Comparison of ENCODE assay signal across 22 cellular contexts in the genomic region with DNA sequence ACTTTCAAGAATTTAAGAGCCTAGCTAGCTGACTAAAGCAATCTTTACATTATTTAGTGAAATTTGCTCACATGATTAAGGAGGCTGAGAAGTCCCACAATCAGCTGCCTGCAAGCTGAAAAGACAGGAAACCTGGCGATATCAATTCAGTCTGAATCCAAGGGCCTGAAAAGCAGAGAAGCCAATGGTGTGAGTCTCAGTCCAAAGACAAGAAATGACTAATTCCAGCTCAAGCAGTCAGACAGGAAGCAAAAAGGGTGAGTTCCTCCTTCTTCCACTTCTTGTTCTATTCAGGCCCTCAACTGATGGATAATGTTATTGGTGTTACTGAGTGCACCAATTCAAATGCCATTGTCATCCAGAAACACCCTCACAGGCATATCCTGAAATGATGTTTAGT.
A peak's percentile ranks its signal among the peaks of the same experiment; 100 is the strongest.
DNase-seq lines count a peak whose midpoint lies in the region; FAIRE-seq and TF ChIP-seq lines count a peak whose summit lies in the region.
"Had no signal": no experiment of that assay in that cellular context is flagged by ENCODE, and none has a peak within 500 bp of the region (broad histone marks: within the 10 kb centered on the region; RNA-seq: fewer than 3 reads in every experiment).

No MANE protein-coding gene starts in this region.

- H2AFZ ChIP-seq in endothelial cell of umbilical vein (ENCODE audit: low read depth, low read length) (no peak overlapping the region), mesenchymal stem cell (ENCODE audit: low read depth, low read length) (no peak overlapping the region)

- no peaks in the 10 kb centered on the region for H4K20me1 ChIP-seq in endothelial cell of umbilical vein (replicated peaks; ENCODE audit: control insufficient read depth, extremely low read depth, insufficient read depth, low read length)

- H3K4ac ChIP-seq in mesenchymal stem cell (ENCODE audit: low read depth in 1 of 2, low read length in 2 of 2): no peak overlapping the region

- TF ChIP-seq CTCF in endothelial cell of umbilical vein (IDR thresholded peaks at IDR 0.05; ENCODE audit: extremely low read depth in 1 of 2, insufficient read depth in 1 of 2, low read depth in 1 of 2, low read length in 2 of 2): no peak

- no peak overlapping the region for H2AK5ac ChIP-seq in mesenchymal stem cell (ENCODE audit: low read length, severe bottlenecking)

- H3K18ac ChIP-seq in mesenchymal stem cell (ENCODE audit: low read depth in 1 of 2, low read length in 2 of 2): no peak overlapping the region

- H3K9me3 ChIP-seq in endothelial cell of umbilical vein (replicated peaks; ENCODE audit: control insufficient read depth, insufficient read depth, low read length) (no peaks in the 10 kb centered on the region), mesenchymal stem cell (ENCODE audit: control insufficient read depth, low read length) (no peaks in the 10 kb centered on the region)
- H3K9me3 ChIP-seq: prostate gland had no signal

- POLR2A ChIA-PET in endothelial cell of umbilical vein (lab: Charles Lee): no interaction called here

- H3K4me3 ChIP-seq in endothelial cell of umbilical vein (replicated peaks in 1 of 3; ENCODE audit: insufficient read depth in 1 of 3, low read depth in 1 of 3, low read length in 3 of 3) (no peak overlapping the region), mesenchymal stem cell (ENCODE audit: insufficient read depth in 1 of 2, low read depth in 1 of 2, low read length in 2 of 2) (no peak overlapping the region)
- H3K4me3 ChIP-seq: cardiac muscle cell, prostate gland had no signal

- H2BK15ac ChIP-seq in mesenchymal stem cell (ENCODE audit: low read depth, poor library complexity, severe bottlenecking): no peak overlapping the region

- H3K27ac ChIP-seq in endothelial cell of umbilical vein (ENCODE audit: insufficient read depth, low read depth, low read length): peak overlapping the region; percentile 63
- no peak overlapping the region for H3K27ac ChIP-seq in mesenchymal stem cell (ENCODE audit: low read length, poor library complexity, severe bottlenecking)
- H3K27ac ChIP-seq: cardiac muscle cell, prostate gland had no signal

- H2BK5ac ChIP-seq in mesenchymal stem cell (ENCODE audit: low read depth, low read length, poor library complexity, severe bottlenecking): no peak overlapping the region

- H3K79me1 ChIP-seq in mesenchymal stem cell (replicated peaks; ENCODE audit: low read length, poor library complexity, severe bottlenecking): no peaks in the 10 kb centered on the region

- peak; percentile 13 for DNase-seq in EL
- DNase-seq in LHCN-M2 (ENCODE audit: low read depth): peak; percentile 50
- peak; percentile 86 for DNase-seq in endothelial cell of umbilical vein (ENCODE audit: low read depth, low spot score)
- DNase-seq in mesenchymal stem cell: peak; percentile 10
- DNase-seq in iPS-NIHi7 (ENCODE audit: extremely low spot score): no peak
- no peak for DNase-seq in NCI-H446 (lab: John Stamatoyannopoulos, UW)
- no peak for DNase-seq in 8988T
- no peak for DNase-seq in NCI-H82 (lab: John Stamatoyannopoulos, UW)
- DNase-seq: activated CD4-positive, alpha-beta T cell treated with anti-CD3 and anti-CD28 coated beads, Interleukin-2, amount 10 ng/mL, durations not matched to agents 24 days and 14 days; activated naive CD8-positive, alpha-beta T cell treated with anti-CD3 and anti-CD28 coated beads, Interleukin-2, amount 10 ng/mL, durations not matched to agents 7 days and 5 days; AML-193; CD8-positive, alpha-beta memory T cell; H7; head of caudate nucleus; NCI-H1436 treated with DMSO at 0.1 percent for 48 hours; OCI-M1; SIG-M5; stimulated activated CD4-positive, alpha-beta T cell treated with anti-CD3 and anti-CD28 coated beads, Interleukin-4, amount 100 ng/mL, for 24 hours; stimulated activated naive CD8-positive, alpha-beta T cell treated with anti-CD3 and anti-CD28 coated beads, Interleukin-15, amount 100 ng/mL, for 72 hours; T-cell had no signal

- peak overlapping the region; percentile 40 for H3K4me2 ChIP-seq in endothelial cell of umbilical vein (ENCODE audit: insufficient read depth, low read length)
- H3K4me2 ChIP-seq in mesenchymal stem cell (ENCODE audit: low read length, poor library complexity, severe bottlenecking): no peak overlapping the region

- no peak overlapping the region for H4K8ac ChIP-seq in mesenchymal stem cell (ENCODE audit: low read length)

- H3K36me3 ChIP-seq in endothelial cell of umbilical vein (ENCODE audit: control insufficient read depth in 2 of 2, extremely low read depth in 1 of 2, insufficient read depth in 2 of 2, low read length in 2 of 2) (no peaks in the 10 kb centered on the region), mesenchymal stem cell (ENCODE audit: control insufficient read depth in 1 of 2, insufficient read depth in 2 of 2, low read depth in 1 of 2, low read length in 2 of 2) (no peaks in the 10 kb centered on the region)
- H3K36me3 ChIP-seq: cardiac muscle cell, prostate gland had no signal

- no peak for TF ChIP-seq POLR2A in endothelial cell of umbilical vein (IDR thresholded peaks at IDR 0.05; ENCODE audit: low read depth, low read length)

- H2BK12ac ChIP-seq in mesenchymal stem cell (ENCODE audit: low read length in 2 of 2): no peak overlapping the region

- H3K9me1 ChIP-seq in endothelial cell of umbilical vein (replicated peaks; ENCODE audit: control insufficient read depth, extremely low read depth, insufficient read depth, low read length): no peaks in the 10 kb centered on the region

- peak; percentile 88 for FAIRE-seq in endothelial cell of umbilical vein (lab: Jason Lieb, UNC)

- no peaks in the 10 kb centered on the region for H3K27me3 ChIP-seq in endothelial cell of umbilical vein (ENCODE audit: control insufficient read depth in 2 of 2, insufficient read depth in 2 of 2, low read length in 2 of 2)
- no peaks in the 10 kb centered on the region for H3K27me3 ChIP-seq in mesenchymal stem cell (ENCODE audit: control insufficient read depth in 1 of 2, insufficient read depth in 1 of 2, low read length in 2 of 2)
- H3K27me3 ChIP-seq: cardiac muscle cell had no signal

- dilution Hi-C loops in endothelial cell of umbilical vein (cut with MboI; ENCODE audit: extremely low pct_ligation_motif_present, low sequenced_read_pairs): no loop called here

- no peak overlapping the region for H4K91ac ChIP-seq in mesenchymal stem cell (ENCODE audit: low read length)

- no peak overlapping the region for H2BK120ac ChIP-seq in mesenchymal stem cell (ENCODE audit: low read depth, low read length)

- H3K23ac ChIP-seq in mesenchymal stem cell (ENCODE audit: low read length in 2 of 2): no peak overlapping the region

- 71% methylated on average over 1 of the region's 1 CpG for WGBS in mesenchymal stem cell

- no peak overlapping the region for H3K9ac ChIP-seq in endothelial cell of umbilical vein (replicated peaks; ENCODE audit: extremely low read depth, insufficient read depth, low read length)
- H3K9ac ChIP-seq in mesenchymal stem cell (ENCODE audit: low read length): no peak overlapping the region

- peaks cover 16% of the 10 kb centered on the region for H3K4me1 ChIP-seq in endothelial cell of umbilical vein (ENCODE audit: control insufficient read depth, extremely low read depth, insufficient read depth, low read length)
- H3K4me1 ChIP-seq in mesenchymal stem cell (ENCODE audit: control insufficient read depth, insufficient read depth, low read depth, low read length): no peaks in the 10 kb centered on the region
- H3K4me1 ChIP-seq: prostate gland had no signal

- no TSS peak for BruUV-seq in endothelial cell of umbilical vein (replicated peaks; lab: Mats Ljungman, UMichigan)

- no peaks in the 10 kb centered on the region for H3K79me2 ChIP-seq in endothelial cell of umbilical vein (ENCODE audit: control insufficient read depth, insufficient read depth, low read length)

- CTCF ChIA-PET in endothelial cell of umbilical vein (lab: Charles Lee): interaction anchor here (1.4 kb wide), 1 partner anchor 9 kb away, joined by 4 read pairs; no protein-coding TSS in a partner anchor

- intact Hi-C loops in endothelial cell of umbilical vein (cut with micrococcal nuclease): no loop called here

- H3K14ac ChIP-seq in mesenchymal stem cell (ENCODE audit: low read length in 2 of 2): no peak overlapping the region

TF ChIP-seq in endothelial cell of umbilical vein, 7 proteins besides CTCF, POLR2A, EP300 and RAD21:
- TF ChIP-seq EZH2 (IDR thresholded peaks at IDR 0.05; ENCODE audit: borderline replicate concordance, low read depth, low read length, severe bottlenecking) (no peak), FOS (IDR thresholded peaks at IDR 0.05; ENCODE audit: borderline replicate concordance, insufficient read depth, low read length) (peak; percentile 21), JUN (IDR thresholded peaks at IDR 0.05; ENCODE audit: borderline replicate concordance, insufficient read depth, insufficient read length, low read depth) (peak; percentile 51), GATA2 (IDR thresholded peaks at IDR 0.05; ENCODE audit: insufficient read depth, insufficient read length, low read depth, low read length) (peak; percentile 46), MYC (IDR thresholded peaks at IDR 0.05; ENCODE audit: low read depth, low read length) (no peak), POLR2AphosphoS5 (IDR thresholded peaks at IDR 0.05; ENCODE audit: insufficient read depth, low read depth, low read length) (peak; percentile 33)
- TF ChIP-seq, protein P1, sequence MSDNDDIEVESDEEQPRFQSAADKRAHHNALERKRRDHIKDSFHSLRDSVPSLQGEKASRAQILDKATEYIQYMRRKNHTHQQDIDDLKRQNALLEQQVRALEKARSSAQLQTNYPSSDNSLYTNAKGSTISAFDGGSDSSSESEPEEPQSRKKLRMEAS (IDR thresholded peaks at IDR 0.05; ENCODE audit: insufficient read depth, insufficient read length): no peak

Comparison
In these comparisons a context has a peak if more than half of its experiments do, and no peak if none do; other contexts are left out.
1. DNase-seq: peak in EL (single experiment), LHCN-M2 (single experiment), endothelial cell of umbilical vein (single experiment) and mesenchymal stem cell (single experiment); none in iPS-NIHi7 (single experiment), NCI-H446 (0 of 2), 8988T (single experiment) and NCI-H82 (single experiment).